10 cellular contexts compared by ENCODE assay signal in the genomic region with DNA sequence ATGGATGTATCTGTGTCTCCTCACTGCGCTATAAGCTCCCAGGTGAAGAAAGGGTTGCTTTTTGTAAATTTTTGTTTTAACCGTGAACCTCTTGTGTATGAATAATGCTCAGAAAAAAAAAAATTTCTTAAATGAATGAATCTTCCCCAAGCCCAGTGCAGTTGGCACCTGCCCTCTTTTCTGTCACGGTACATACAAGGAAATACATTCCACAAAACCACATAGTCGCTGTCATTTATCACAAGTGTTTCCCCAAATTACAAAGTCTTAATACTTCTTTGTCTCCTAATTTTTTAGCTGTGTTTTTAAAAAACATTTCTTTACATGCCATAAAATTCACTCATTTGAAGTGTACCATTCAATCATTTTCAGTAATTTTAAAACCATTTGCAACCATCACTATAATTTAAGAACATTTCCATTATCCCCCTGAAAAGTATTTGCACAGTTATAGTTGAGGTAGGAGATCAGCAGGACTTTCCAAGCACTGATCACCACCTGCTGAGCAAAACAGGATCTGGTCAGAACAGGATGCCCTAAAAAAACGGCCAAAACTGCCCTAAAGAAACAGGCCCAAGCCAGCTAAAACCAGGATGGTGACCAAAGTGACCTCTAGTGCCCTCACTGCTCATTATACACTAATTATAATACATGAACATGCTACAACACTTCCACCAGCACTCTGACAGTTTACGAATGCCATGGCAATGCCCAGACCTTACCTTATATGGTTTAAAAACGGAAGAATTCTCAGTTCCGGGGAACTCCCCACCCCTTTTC. TPM values are rescaled to one million over a fixed set of nuclear protein-coding genes. Genes with fewer than 3 reads are reported as not detected.
DNase-seq lines count a peak whose midpoint lies in the region; ATAC-seq lines count a peak whose summit lies in the region.
"Had no signal": no experiment of that assay in that cellular context is flagged by ENCODE, and none has a peak within 500 bp of the region (broad histone marks: within the 10 kb centered on the region; RNA-seq: fewer than 3 reads in every experiment).

No MANE protein-coding gene starts in this region.

- H3K4me1 Mint-ChIP-seq in activated naive CD8-positive, alpha-beta T cell treated with anti-CD3 and anti-CD28 coated beads, Interleukin-2, amount 50 U/mL, for 24 hours: peaks cover 60% of the 10 kb centered on the region

- ATAC-seq in activated naive CD8-positive, alpha-beta T cell treated with anti-CD3 and anti-CD28 coated beads, Interleukin-2, amount 50 U/mL, for 24 hours: no peak
- ATAC-seq in HG02970 (IDR thresholded peaks at IDR 0.05; ENCODE audit: low FRiP score, unreplicated experiment): no peak

- H2BK12ac ChIP-seq in neuronal stem cell (ENCODE audit: low read length): no peak overlapping the region

- no CpG with 5 or more reads among the region's 8 CpGs for WGBS in neuronal stem cell (ENCODE audit: extremely low coverage in 2 of 2, insufficient read length in 2 of 2, insufficient replicate concordance in 1 of 2), 2 donors

- H3K18ac ChIP-seq in neuronal stem cell (ENCODE audit: low read length): no peak overlapping the region

- no peak overlapping the region for H3K9ac ChIP-seq in neuronal stem cell (ENCODE audit: low read depth, low read length, poor library complexity)

- no peak overlapping the region for H3K4me2 ChIP-seq in neuronal stem cell (ENCODE audit: insufficient read depth, low read length, poor library complexity, severe bottlenecking)

- no peak overlapping the region for H3K23ac ChIP-seq in neuronal stem cell (ENCODE audit: low read depth, low read length, poor library complexity)

- peaks cover 0 to 7% of the 10 kb centered on the region in 2 donors for H3K4me1 ChIP-seq in neuronal stem cell (ENCODE audit: control insufficient read depth in 2 of 2, insufficient read depth in 1 of 2, low read depth in 1 of 2, low read length in 2 of 2)

- H4K91ac ChIP-seq in neuronal stem cell (ENCODE audit: low read depth, low read length, poor library complexity): no peak overlapping the region

- H3K9me3 Mint-ChIP-seq in activated naive CD8-positive, alpha-beta T cell treated with anti-CD3 and anti-CD28 coated beads, Interleukin-2, amount 50 U/mL, for 24 hours: no peaks in the 10 kb centered on the region

- H4K8ac ChIP-seq in neuronal stem cell (ENCODE audit: low read depth, low read length): peak overlapping the region; percentile 89

- H3K27me3 Mint-ChIP-seq in activated naive CD8-positive, alpha-beta T cell treated with anti-CD3 and anti-CD28 coated beads, Interleukin-2, amount 50 U/mL, for 24 hours: no peaks in the 10 kb centered on the region

- H3K9me3 ChIP-seq in KOPT-K1 (ENCODE audit: insufficient read depth, low read length, poor library complexity, severe bottlenecking) (no peaks in the 10 kb centered on the region), neuronal stem cell (replicated peaks in 1 of 2; ENCODE audit: control insufficient read depth in 2 of 2, insufficient read depth in 1 of 2, low read depth in 1 of 2, low read length in 2 of 2) (peaks cover 0 to 3% of the 10 kb centered on the region in 2 donors)
- H3K9me3 ChIP-seq: gastrocnemius medialis, stomach had no signal

- H2BK15ac ChIP-seq in neuronal stem cell (ENCODE audit: low read length): no peak overlapping the region

- peaks cover 5% of the 10 kb centered on the region for H3K79me1 ChIP-seq in neuronal stem cell (ENCODE audit: low read depth, low read length)

- H2AFZ ChIP-seq in neuronal stem cell (ENCODE audit: low read length): peak overlapping the region; percentile 30

- H3K4ac ChIP-seq in neuronal stem cell (ENCODE audit: low read length): no peak overlapping the region

- H3K4me3 Mint-ChIP-seq in activated naive CD8-positive, alpha-beta T cell treated with anti-CD3 and anti-CD28 coated beads, Interleukin-2, amount 50 U/mL, for 24 hours: peak overlapping the region; percentile 89

- H2BK120ac ChIP-seq in neuronal stem cell (ENCODE audit: low read depth, low read length): no peak overlapping the region

- peak; percentile 80 for DNase-seq in DMS79 (lab: John Stamatoyannopoulos, UW)
- DNase-seq in activated naive CD8-positive, alpha-beta T cell treated with anti-CD3 and anti-CD28 coated beads, Interleukin-2, amount 50 U/mL, for 24 hours: no peak
- DNase-seq in neuronal stem cell (ENCODE audit: low spot score): no peak
- no peak for DNase-seq in NCI-H2196 treated with DMSO at 0.1 percent for 48 hours (lab: John Stamatoyannopoulos, UW; ENCODE audit: unreplicated experiment)
- no peak for DNase-seq in COLO829 (ENCODE audit: low spot score)
- DNase-seq: NCI-H1930, stomach had no signal

- H3K27ac ChIP-seq in KOPT-K1 (ENCODE audit: low read depth, low read length, poor library complexity, severe bottlenecking): peak overlapping the region; percentile 79
- no peak overlapping the region for H3K27ac ChIP-seq in neuronal stem cell (replicated peaks; ENCODE audit: low read length)

- peak overlapping the region; percentile 2 for H2AK5ac ChIP-seq in neuronal stem cell (ENCODE audit: low read depth, low read length)

- H3K27me3 ChIP-seq in neuronal stem cell (ENCODE audit: control insufficient read depth in 3 of 3, insufficient read depth in 3 of 3, low read depth in 1 of 3, low read length in 3 of 3): peaks cover 0 to 3% (median 0%) of the 10 kb centered on the region in 3 experiments
- H3K27me3 ChIP-seq: gastrocnemius medialis, stomach had no signal

- H2BK5ac ChIP-seq in neuronal stem cell (ENCODE audit: low read length): no peak overlapping the region

- no peak overlapping the region for H3K4me3 ChIP-seq in neuronal stem cell (ENCODE audit: low read length in 2 of 2)

- peaks cover 9% of the 10 kb centered on the region for H3K36me3 Mint-ChIP-seq in activated naive CD8-positive, alpha-beta T cell treated with anti-CD3 and anti-CD28 coated beads, Interleukin-2, amount 50 U/mL, for 24 hours (ENCODE audit: low read depth)

- peak overlapping the region; percentile 25 for H3K14ac ChIP-seq in neuronal stem cell (ENCODE audit: low read length)

- H3K27ac Mint-ChIP-seq in activated naive CD8-positive, alpha-beta T cell treated with anti-CD3 and anti-CD28 coated beads, Interleukin-2, amount 50 U/mL, for 24 hours: peak overlapping the region; percentile 98

- H3K36me3 ChIP-seq in KOPT-K1 (ENCODE audit: insufficient read depth, low read length) (0 out of 2 replicates have a peak, but pooled peaks cover 4% of the 10 kb centered on the region), neuronal stem cell (replicated peaks in 1 of 2; ENCODE audit: control insufficient read depth in 2 of 2, insufficient read depth in 2 of 2, low read length in 2 of 2) (no peaks in the 10 kb centered on the region)
- H3K36me3 ChIP-seq: gastrocnemius medialis, stomach had no signal

RNA-seq across cellular contexts. Expression of gene TEX30, which starts 1.2 kb away (rescaled TPM):
- polyA plus RNA-seq in neuronal stem cell (2013, experiment 1 of 2): 16.2 TPM
- polyA plus RNA-seq in neuronal stem cell (2013, experiment 2 of 2): 17.5 TPM

RNA-seq across cellular contexts. Expression of gene POGLUT2, which starts 24.0 kb away (rescaled TPM):
- polyA plus RNA-seq in neuronal stem cell (2013, experiment 1 of 2): 19.0 TPM
- 19.5 TPM for polyA plus RNA-seq in neuronal stem cell (2013, experiment 2 of 2)

RNA-seq across cellular contexts. Expression of gene BIVM, which starts 24.1 kb away (rescaled TPM):
- 9.1 TPM for polyA plus RNA-seq in neuronal stem cell (2013, experiment 1 of 2)
- 9.2 TPM for polyA plus RNA-seq in neuronal stem cell (2013, experiment 2 of 2)
